In genomic region chr17:4436381-4436780, GRCh38 we compare ENCODE assay signal across 2 cellular contexts.
TF ChIP-seq lines count a peak whose summit lies in the region.

No MANE protein-coding gene starts in this region.

TF ChIP-seq in GM23338, 12 proteins besides CTCF, POLR2A, EP300 and RAD21 (continued from another document):
- TF ChIP-seq, protein P1, sequence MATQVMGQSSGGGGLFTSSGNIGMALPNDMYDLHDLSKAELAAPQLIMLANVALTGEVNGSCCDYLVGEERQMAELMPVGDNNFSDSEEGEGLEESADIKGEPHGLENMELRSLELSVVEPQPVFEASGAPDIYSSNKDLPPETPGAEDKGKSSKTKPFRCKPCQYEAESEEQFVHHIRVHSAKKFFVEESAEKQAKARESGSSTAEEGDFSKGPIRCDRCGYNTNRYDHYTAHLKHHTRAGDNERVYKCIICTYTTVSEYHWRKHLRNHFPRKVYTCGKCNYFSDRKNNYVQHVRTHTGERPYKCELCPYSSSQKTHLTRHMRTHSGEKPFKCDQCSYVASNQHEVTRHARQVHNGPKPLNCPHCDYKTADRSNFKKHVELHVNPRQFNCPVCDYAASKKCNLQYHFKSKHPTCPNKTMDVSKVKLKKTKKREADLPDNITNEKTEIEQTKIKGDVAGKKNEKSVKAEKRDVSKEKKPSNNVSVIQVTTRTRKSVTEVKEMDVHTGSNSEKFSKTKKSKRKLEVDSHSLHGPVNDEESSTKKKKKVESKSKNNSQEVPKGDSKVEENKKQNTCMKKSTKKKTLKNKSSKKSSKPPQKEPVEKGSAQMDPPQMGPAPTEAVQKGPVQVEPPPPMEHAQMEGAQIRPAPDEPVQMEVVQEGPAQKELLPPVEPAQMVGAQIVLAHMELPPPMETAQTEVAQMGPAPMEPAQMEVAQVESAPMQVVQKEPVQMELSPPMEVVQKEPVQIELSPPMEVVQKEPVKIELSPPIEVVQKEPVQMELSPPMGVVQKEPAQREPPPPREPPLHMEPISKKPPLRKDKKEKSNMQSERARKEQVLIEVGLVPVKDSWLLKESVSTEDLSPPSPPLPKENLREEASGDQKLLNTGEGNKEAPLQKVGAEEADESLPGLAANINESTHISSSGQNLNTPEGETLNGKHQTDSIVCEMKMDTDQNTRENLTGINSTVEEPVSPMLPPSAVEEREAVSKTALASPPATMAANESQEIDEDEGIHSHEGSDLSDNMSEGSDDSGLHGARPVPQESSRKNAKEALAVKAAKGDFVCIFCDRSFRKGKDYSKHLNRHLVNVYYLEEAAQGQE (IDR thresholded peaks at IDR 0.05; ENCODE audit: unreplicated experiment) = no peak

TF ChIP-seq in K562, 482 proteins besides CTCF, POLR2A, EP300 and RAD21 (continued from another document):
- TF ChIP-seq EWSR1 (IDR thresholded peaks at IDR 0.05; ENCODE audit: borderline replicate concordance, low read depth, partially characterized antibody) (no peak), KDM4B (IDR thresholded peaks at IDR 0.05; ENCODE audit: borderline replicate concordance in 2 of 2, low read depth in 1 of 2) (no peak), E2F3 (CRISPR knock-in tag; IDR thresholded peaks at IDR 0.05) (no peak), MEIS2 (IDR thresholded peaks at IDR 0.05; ENCODE audit: partially characterized antibody) (peak; percentile 3), ZNF79 (CRISPR knock-in tag; IDR thresholded peaks at IDR 0.05; ENCODE audit: low read depth) (no peak), ZNF140 (CRISPR knock-in tag; IDR thresholded peaks at IDR 0.05) (no peak), NFE2 (IDR thresholded peaks at IDR 0.05; ENCODE audit: low read depth) (0 out of 2 replicates have a peak, but pooled peaks have one; percentile 20), DACH1 (IDR thresholded peaks at IDR 0.05; ENCODE audit: partially characterized antibody) (no peak)
- TF ChIP-seq, protein P2, sequence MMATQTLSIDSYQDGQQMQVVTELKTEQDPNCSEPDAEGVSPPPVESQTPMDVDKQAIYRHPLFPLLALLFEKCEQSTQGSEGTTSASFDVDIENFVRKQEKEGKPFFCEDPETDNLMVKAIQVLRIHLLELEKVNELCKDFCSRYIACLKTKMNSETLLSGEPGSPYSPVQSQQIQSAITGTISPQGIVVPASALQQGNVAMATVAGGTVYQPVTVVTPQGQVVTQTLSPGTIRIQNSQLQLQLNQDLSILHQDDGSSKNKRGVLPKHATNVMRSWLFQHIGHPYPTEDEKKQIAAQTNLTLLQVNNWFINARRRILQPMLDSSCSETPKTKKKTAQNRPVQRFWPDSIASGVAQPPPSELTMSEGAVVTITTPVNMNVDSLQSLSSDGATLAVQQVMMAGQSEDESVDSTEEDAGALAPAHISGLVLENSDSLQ (IDR thresholded peaks at IDR 0.05) = peak; percentile 87
- TF ChIP-seq, protein P3, sequence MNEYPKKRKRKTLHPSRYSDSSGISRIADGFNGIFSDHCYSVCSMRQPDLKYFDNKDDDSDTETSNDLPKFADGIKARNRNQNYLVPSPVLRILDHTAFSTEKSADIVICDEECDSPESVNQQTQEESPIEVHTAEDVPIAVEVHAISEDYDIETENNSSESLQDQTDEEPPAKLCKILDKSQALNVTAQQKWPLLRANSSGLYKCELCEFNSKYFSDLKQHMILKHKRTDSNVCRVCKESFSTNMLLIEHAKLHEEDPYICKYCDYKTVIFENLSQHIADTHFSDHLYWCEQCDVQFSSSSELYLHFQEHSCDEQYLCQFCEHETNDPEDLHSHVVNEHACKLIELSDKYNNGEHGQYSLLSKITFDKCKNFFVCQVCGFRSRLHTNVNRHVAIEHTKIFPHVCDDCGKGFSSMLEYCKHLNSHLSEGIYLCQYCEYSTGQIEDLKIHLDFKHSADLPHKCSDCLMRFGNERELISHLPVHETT (CRISPR knock-in tag; conservative IDR thresholded peaks at IDR 0.05 in 1 of 2, IDR thresholded peaks at IDR 0.05 in 1 of 2) = no peak
